ENCODE assay signal across 39 cellular contexts in genomic region chr4:10131202-10131601, GRCh38.
"Had no signal": no experiment of that assay in that cellular context is flagged by ENCODE, and none has a peak within 500 bp of the region (broad histone marks: within the 10 kb centered on the region; RNA-seq: fewer than 3 reads in every experiment).

No MANE protein-coding gene starts in this region.

- H3K4me1 ChIP-seq: adrenal gland, ascending aorta, body of pancreas, breast epithelium had no signal

- H3K9me3 Mint-ChIP-seq: activated naive CD4-positive, alpha-beta T cell treated with anti-CD3 and anti-CD28 coated beads for 36 hours; activated naive CD4-positive, alpha-beta T cell treated with anti-CD3 and anti-CD28 coated beads, Interleukin-2, amount 10 ng/mL, durations not matched to agents 7 days and 5 days; activated naive CD4-positive, alpha-beta T cell treated with anti-CD3 and anti-CD28 coated beads, Interleukin-2, amount 50 U/mL, for 24 hours; activated naive CD4-positive, alpha-beta T cell treated with anti-CD3 and anti-CD28 coated beads, Interleukin-2, amount 50 U/mL, for 72 hours; activated naive CD8-positive, alpha-beta T cell treated with anti-CD3 and anti-CD28 coated beads, Interleukin-2, amount 50 U/mL, for 24 hours; activated T-cell treated with anti-CD3 and anti-CD28 coated beads, Interleukin-2, amount 50 U/mL, for 24 hours; activated T-cell treated with anti-CD3 and anti-CD28 coated beads, Interleukin-2, amount 50 U/mL, for 4 hours; activated T-cell treated with anti-CD3 and anti-CD28 coated beads, Interleukin-2, amount 50 U/mL, for 72 hours; activated T-helper 1 cell treated with anti-CD3 and anti-CD28 coated beads, Interleukin-12 subunit alpha, Interleukin-12 subunit beta, Interleukin-2, Interleukin-4 antibody, amounts not matched to agents 30 ng/mL and 10 ng/mL and 1 ng/mL, durations not matched to agents 14 hours and 24 hours and 36 hours; activated T-helper 17 cell treated with anti-CD3 and anti-CD28 coated beads, Interleukin-2, amount 50 U/mL, for 72 hours; activated T-helper 2 cell treated with anti-CD3 and anti-CD28 coated beads, Interferon-gamma antibody, Interleukin-2, Interleukin-4, amounts not matched to agents 10 μg/mL and 5 μg/mL and 100 μg/mL, durations not matched to agents 14 hours and 24 hours and 36 hours; central memory CD8-positive, alpha-beta T cell had no signal

- H3K9me3 ChIP-seq: adrenal gland, ascending aorta, body of pancreas, breast epithelium had no signal

- ATAC-seq: activated naive CD4-positive, alpha-beta T cell treated with anti-CD3 and anti-CD28 coated beads, Interleukin-2, amount 50 U/mL, for 72 hours; activated naive CD8-positive, alpha-beta T cell treated with anti-CD3 and anti-CD28 coated beads, Interleukin-2, amount 50 U/mL, for 24 hours; activated T-cell treated with anti-CD3 and anti-CD28 coated beads, Interleukin-2, amount 50 U/mL, for 4 hours; activated T-cell treated with anti-CD3 and anti-CD28 coated beads, Interleukin-2, amount 50 U/mL, for 72 hours; activated T-helper 17 cell treated with anti-CD3 and anti-CD28 coated beads, Interleukin-2, amount 50 U/mL, for 72 hours; body of pancreas had no signal

- H3K4me3 Mint-ChIP-seq: activated naive CD4-positive, alpha-beta T cell treated with anti-CD3 and anti-CD28 coated beads for 36 hours; activated naive CD4-positive, alpha-beta T cell treated with anti-CD3 and anti-CD28 coated beads, Interleukin-2, amount 10 ng/mL, durations not matched to agents 7 days and 5 days; activated naive CD4-positive, alpha-beta T cell treated with anti-CD3 and anti-CD28 coated beads, Interleukin-2, amount 50 U/mL, for 24 hours; activated naive CD8-positive, alpha-beta T cell; activated naive CD8-positive, alpha-beta T cell treated with anti-CD3 and anti-CD28 coated beads for 36 hours; activated naive CD8-positive, alpha-beta T cell treated with anti-CD3 and anti-CD28 coated beads, Interleukin-2, amount 10 ng/mL, durations not matched to agents 7 days and 5 days; activated naive CD8-positive, alpha-beta T cell treated with anti-CD3 and anti-CD28 coated beads, Interleukin-2, amount 50 U/mL, for 24 hours; activated T-cell treated with anti-CD3 and anti-CD28 coated beads, Interleukin-2, amount 50 U/mL, for 24 hours; activated T-cell treated with anti-CD3 and anti-CD28 coated beads, Interleukin-2, amount 50 U/mL, for 4 hours; activated T-cell treated with anti-CD3 and anti-CD28 coated beads, Interleukin-2, amount 50 U/mL, for 72 hours; activated T-helper 1 cell treated with anti-CD3 and anti-CD28 coated beads, Interleukin-12 subunit alpha, Interleukin-12 subunit beta, Interleukin-2, Interleukin-4 antibody, amounts not matched to agents 30 ng/mL and 10 ng/mL and 1 ng/mL, durations not matched to agents 14 hours and 24 hours and 36 hours; activated T-helper 17 cell treated with anti-CD3 and anti-CD28 coated beads, Interleukin-2, amount 50 U/mL, for 72 hours; brain; central memory CD8-positive, alpha-beta T cell had no signal

- H3K4me3 ChIP-seq: adrenal gland, ascending aorta, body of pancreas, breast epithelium, cardiac muscle cell had no signal

- H3K27me3 ChIP-seq: adrenal gland, ascending aorta, body of pancreas, brain microvascular endothelial cell, breast epithelium, cardiac muscle cell had no signal

- H3K4me1 Mint-ChIP-seq: activated naive CD4-positive, alpha-beta T cell treated with anti-CD3 and anti-CD28 coated beads, Interleukin-2, amount 10 ng/mL, durations not matched to agents 7 days and 5 days; activated naive CD4-positive, alpha-beta T cell treated with anti-CD3 and anti-CD28 coated beads, Interleukin-2, amount 50 U/mL, for 24 hours; activated naive CD8-positive, alpha-beta T cell treated with anti-CD3 and anti-CD28 coated beads, Interleukin-2, amount 10 ng/mL, durations not matched to agents 7 days and 5 days; activated T-helper 17 cell treated with anti-CD3 and anti-CD28 coated beads, Interleukin-2, amount 50 U/mL, for 72 hours; brain; central memory CD8-positive, alpha-beta T cell had no signal

- H3K27ac Mint-ChIP-seq: activated naive CD4-positive, alpha-beta T cell treated with anti-CD3 and anti-CD28 coated beads for 36 hours; activated naive CD4-positive, alpha-beta T cell treated with anti-CD3 and anti-CD28 coated beads, Interleukin-2, amount 10 ng/mL, durations not matched to agents 7 days and 5 days; activated naive CD4-positive, alpha-beta T cell treated with anti-CD3 and anti-CD28 coated beads, Interleukin-2, amount 50 U/mL, for 24 hours; activated naive CD4-positive, alpha-beta T cell treated with anti-CD3 and anti-CD28 coated beads, Interleukin-2, amount 50 U/mL, for 72 hours; activated naive CD8-positive, alpha-beta T cell; activated naive CD8-positive, alpha-beta T cell treated with anti-CD3 and anti-CD28 coated beads for 36 hours; activated naive CD8-positive, alpha-beta T cell treated with anti-CD3 and anti-CD28 coated beads, Interleukin-2, amount 10 ng/mL, durations not matched to agents 7 days and 5 days; activated naive CD8-positive, alpha-beta T cell treated with anti-CD3 and anti-CD28 coated beads, Interleukin-2, amount 50 U/mL, for 24 hours; activated T-cell treated with anti-CD3 and anti-CD28 coated beads, Interleukin-2, amount 50 U/mL, for 24 hours; activated T-cell treated with anti-CD3 and anti-CD28 coated beads, Interleukin-2, amount 50 U/mL, for 72 hours; activated T-helper 1 cell treated with anti-CD3 and anti-CD28 coated beads, Interleukin-12 subunit alpha, Interleukin-12 subunit beta, Interleukin-2, Interleukin-4 antibody, amounts not matched to agents 30 ng/mL and 10 ng/mL and 1 ng/mL, durations not matched to agents 14 hours and 24 hours and 36 hours; activated T-helper 17 cell treated with anti-CD3 and anti-CD28 coated beads, Interleukin-2, amount 50 U/mL, for 72 hours; activated T-helper 2 cell treated with anti-CD3 and anti-CD28 coated beads, Interferon-gamma antibody, Interleukin-2, Interleukin-4, amounts not matched to agents 10 μg/mL and 5 μg/mL and 100 μg/mL, durations not matched to agents 14 hours and 24 hours and 36 hours; brain had no signal

- H3K36me3 Mint-ChIP-seq: activated naive CD4-positive, alpha-beta T cell treated with anti-CD3 and anti-CD28 coated beads, Interleukin-2, amount 10 ng/mL, durations not matched to agents 7 days and 5 days; activated naive CD4-positive, alpha-beta T cell treated with anti-CD3 and anti-CD28 coated beads, Interleukin-2, amount 50 U/mL, for 24 hours; activated naive CD4-positive, alpha-beta T cell treated with anti-CD3 and anti-CD28 coated beads, Interleukin-2, amount 50 U/mL, for 72 hours; activated naive CD8-positive, alpha-beta T cell; activated naive CD8-positive, alpha-beta T cell treated with anti-CD3 and anti-CD28 coated beads for 36 hours; activated naive CD8-positive, alpha-beta T cell treated with anti-CD3 and anti-CD28 coated beads, Interleukin-2, amount 10 ng/mL, durations not matched to agents 7 days and 5 days; brain had no signal

- H3K27ac ChIP-seq: adrenal gland, ascending aorta, body of pancreas, brain microvascular endothelial cell, breast epithelium, cardiac muscle cell had no signal

- FAIRE-seq: astrocyte, bronchial epithelial cell had no signal

- H3K36me3 ChIP-seq: adrenal gland, ascending aorta, brain microvascular endothelial cell, breast epithelium, cardiac muscle cell had no signal

- DNase-seq: activated effector memory CD4-positive, alpha-beta T cell treated with anti-CD3 and anti-CD28 coated beads, Interleukin-2, amount 50 U/mL, for 16 hours; activated effector memory CD4-positive, alpha-beta T cell treated with Interleukin-2 at 50 U/mL for 16 hours; activated gamma-delta T cell; activated gamma-delta T cell treated with Interleukin-2 at 50 U/mL for 16 hours; activated naive CD4-positive, alpha-beta T cell; activated naive CD4-positive, alpha-beta T cell treated with anti-CD3 and anti-CD28 coated beads for 36 hours; activated naive CD4-positive, alpha-beta T cell treated with anti-CD3 and anti-CD28 coated beads, Interleukin-2, amount 10 ng/mL, durations not matched to agents 7 days and 5 days; activated naive CD4-positive, alpha-beta T cell treated with anti-CD3 and anti-CD28 coated beads, Interleukin-2, amount 50 U/mL, for 16 hours; activated naive CD4-positive, alpha-beta T cell treated with Interleukin-2 at 50 U/mL for 16 hours; activated naive CD8-positive, alpha-beta T cell treated with anti-CD3 and anti-CD28 coated beads for 36 hours; activated naive CD8-positive, alpha-beta T cell treated with anti-CD3 and anti-CD28 coated beads, Interleukin-2, amount 10 ng/mL, durations not matched to agents 7 days and 5 days; activated naive CD8-positive, alpha-beta T cell treated with anti-CD3 and anti-CD28 coated beads, Interleukin-2, amount 50 U/mL, for 24 hours; activated T-cell treated with anti-CD3 and anti-CD28 coated beads, Interleukin-2, amount 50 U/mL, for 1 hour; activated T-cell treated with anti-CD3 and anti-CD28 coated beads, Interleukin-2, amount 50 U/mL, for 24 hours; activated T-cell treated with anti-CD3 and anti-CD28 coated beads, Interleukin-2, amount 50 U/mL, for 4 hours; activated T-cell treated with anti-CD3 and anti-CD28 coated beads, Interleukin-2, amount 50 U/mL, for 48 hours; activated T-cell treated with anti-CD3 and anti-CD28 coated beads, Interleukin-2, amount 50 U/mL, for 72 hours; adrenal gland; amniotic stem cell; amygdala; anterior cingulate cortex; aorta; body of pancreas; brain microvascular endothelial cell; central memory CD4-positive, alpha-beta T cell; cerebellar nuclear complex had no signal

- H3K27me3 Mint-ChIP-seq: activated naive CD4-positive, alpha-beta T cell treated with anti-CD3 and anti-CD28 coated beads, Interleukin-2, amount 50 U/mL, for 24 hours; activated naive CD8-positive, alpha-beta T cell; activated naive CD8-positive, alpha-beta T cell treated with anti-CD3 and anti-CD28 coated beads for 36 hours; activated naive CD8-positive, alpha-beta T cell treated with anti-CD3 and anti-CD28 coated beads, Interleukin-2, amount 10 ng/mL, durations not matched to agents 7 days and 5 days; activated naive CD8-positive, alpha-beta T cell treated with anti-CD3 and anti-CD28 coated beads, Interleukin-2, amount 50 U/mL, for 24 hours; activated T-cell treated with anti-CD3 and anti-CD28 coated beads, Interleukin-2, amount 50 U/mL, for 24 hours; activated T-helper 17 cell treated with anti-CD3 and anti-CD28 coated beads, Interleukin-2, amount 50 U/mL, for 72 hours had no signal
